ENCODE assay signal across 10 cellular contexts in the genomic region with DNA sequence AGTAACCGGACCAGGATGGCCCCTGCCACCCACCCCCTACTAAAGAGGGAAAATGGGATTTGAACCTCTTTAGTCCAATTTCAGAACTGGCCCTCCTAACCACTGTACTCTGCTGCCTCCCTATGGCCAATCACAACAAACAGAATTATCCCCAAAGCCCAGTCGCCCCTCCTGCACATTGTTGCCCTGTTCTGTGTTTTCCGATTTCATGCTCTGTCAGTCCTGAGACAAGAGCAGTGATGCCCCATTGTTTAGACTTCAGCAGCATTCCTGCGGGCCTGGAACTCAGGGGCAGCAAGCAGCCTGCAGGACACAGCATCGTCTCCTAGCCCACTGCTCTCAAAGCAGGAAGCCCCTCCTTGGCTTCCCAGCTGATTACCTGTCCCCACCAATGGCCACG. TPM values are rescaled to one million over a fixed set of nuclear protein-coding genes. Genes with fewer than 3 reads are reported as not detected.
A peak's percentile ranks its signal among the peaks of the same experiment; 100 is the strongest.
DNase-seq lines count a peak whose midpoint lies in the region; ATAC-seq and TF ChIP-seq lines count a peak whose summit lies in the region.
"Had no signal": no experiment of that assay in that cellular context is flagged by ENCODE, and none has a peak within 500 bp of the region (broad histone marks: within the 10 kb centered on the region; RNA-seq: fewer than 3 reads in every experiment).

No MANE protein-coding gene starts in this region.

- H4K20me1 ChIP-seq in OCI-LY7 (ENCODE audit: insufficient read depth, low read length) = no peaks in the 10 kb centered on the region

- H2AFZ ChIP-seq in OCI-LY7 (ENCODE audit: low read length) = no peak overlapping the region

- peaks cover 88% of the 10 kb centered on the region for H3K36me3 Mint-ChIP-seq in activated T-cell treated with anti-CD3 and anti-CD28 coated beads, Interleukin-2, amount 50 U/mL, for 24 hours (ENCODE audit: low read depth)
- peaks cover 34% of the 10 kb centered on the region for H3K36me3 Mint-ChIP-seq in activated T-cell treated with anti-CD3 and anti-CD28 coated beads, Interleukin-2, amount 50 U/mL, for 4 hours (ENCODE audit: insufficient read depth)

- H3K27ac Mint-ChIP-seq in activated T-cell treated with anti-CD3 and anti-CD28 coated beads, Interleukin-2, amount 50 U/mL, for 24 hours = peak overlapping the region; percentile 24

- ATAC-seq in activated T-cell treated with anti-CD3 and anti-CD28 coated beads, Interleukin-2, amount 50 U/mL, for 4 hours = no peak
- no peak for ATAC-seq in HG02759 (IDR thresholded peaks at IDR 0.05; ENCODE audit: unreplicated experiment)

- H3K36me3 ChIP-seq in OCI-LY7 (ENCODE audit: insufficient read depth, low read length) = peaks cover 93% of the 10 kb centered on the region

- no peaks in the 10 kb centered on the region for H3K4me1 ChIP-seq in OCI-LY7 (ENCODE audit: insufficient read depth, low read length, poor library complexity, severe bottlenecking)

- intact Hi-C loops in OCI-LY7 (cut with micrococcal nuclease; ENCODE audit: unreplicated experiment) = no loop called here

- no peak overlapping the region for H3K4me3 ChIP-seq in OCI-LY7 (ENCODE audit: low read depth, low read length, poor library complexity, severe bottlenecking)
- H3K4me3 ChIP-seq in epithelial cell of proximal tubule (ENCODE audit: low read depth, low read length) = no peak overlapping the region
- H3K4me3 ChIP-seq: BLaER1 had no signal

- no peaks in the 10 kb centered on the region for H3K9me2 ChIP-seq in OCI-LY7 (ENCODE audit: insufficient read depth, low read length)

- no peaks in the 10 kb centered on the region for H3K27me3 Mint-ChIP-seq in activated T-cell treated with anti-CD3 and anti-CD28 coated beads, Interleukin-2, amount 50 U/mL, for 24 hours
- no peaks in the 10 kb centered on the region for H3K27me3 Mint-ChIP-seq in activated T-cell treated with anti-CD3 and anti-CD28 coated beads, Interleukin-2, amount 50 U/mL, for 4 hours (ENCODE audit: low read depth)

- no peak overlapping the region for H3K27ac ChIP-seq in OCI-LY7 (ENCODE audit: low read depth, low read length, poor library complexity, severe bottlenecking)

- no peaks in the 10 kb centered on the region for H3K9me3 Mint-ChIP-seq in activated T-cell treated with anti-CD3 and anti-CD28 coated beads, Interleukin-2, amount 50 U/mL, for 24 hours
- no peaks in the 10 kb centered on the region for H3K9me3 Mint-ChIP-seq in activated T-cell treated with anti-CD3 and anti-CD28 coated beads, Interleukin-2, amount 50 U/mL, for 4 hours

- TF ChIP-seq CTCF in OCI-LY7 (conservative IDR thresholded peaks at IDR 0.05; ENCODE audit: low read length) (peak; percentile 62), epithelial cell of proximal tubule (conservative IDR thresholded peaks at IDR 0.05; ENCODE audit: low read depth, low read length) (peak; percentile 31)

- BruUV-seq in OCI-LY7 (replicated peaks; lab: Mats Ljungman, UMichigan) = no TSS peak

- CTCF ChIA-PET in OCI-LY7 (lab: Charles Lee; ENCODE audit: unreplicated experiment) = no interaction called here

- H3K4me1 Mint-ChIP-seq in activated T-cell treated with anti-CD3 and anti-CD28 coated beads, Interleukin-2, amount 50 U/mL, for 24 hours (ENCODE audit: low read depth) = no peaks in the 10 kb centered on the region
- H3K4me1 Mint-ChIP-seq in activated T-cell treated with anti-CD3 and anti-CD28 coated beads, Interleukin-2, amount 50 U/mL, for 4 hours (ENCODE audit: low read depth) = no peaks in the 10 kb centered on the region

- no peak for DNase-seq in activated T-cell treated with anti-CD3 and anti-CD28 coated beads, Interleukin-2, amount 50 U/mL, for 24 hours
- DNase-seq in activated T-cell treated with anti-CD3 and anti-CD28 coated beads, Interleukin-2, amount 50 U/mL, for 4 hours = no peak
- no peak for DNase-seq in OCI-LY7 (ENCODE audit: low spot score)
- no peak for DNase-seq in epithelial cell of proximal tubule (ENCODE audit: low read depth)
- DNase-seq in superior temporal gyrus (ENCODE audit: extremely low spot score) = peak; percentile 37
- DNase-seq in stimulated activated CD8-positive, alpha-beta memory T cell treated with anti-CD3 and anti-CD28 coated beads, Interleukin-4, amount 100 ng/mL, for 48 hours = no peak
- no peak for DNase-seq in DMS153 treated with DMSO at 0.1 percent for 48 hours (lab: John Stamatoyannopoulos, UW; ENCODE audit: unreplicated experiment)
- DNase-seq: stimulated activated CD4-positive, alpha-beta T cell treated with anti-CD3 and anti-CD28 coated beads, Interleukin-2, amount 100 ng/mL, for 48 hours had no signal

- POLR2A ChIA-PET in OCI-LY7 (lab: Charles Lee) = interaction anchor here (0.6 kb wide), 1 partner anchor 36 kb away, joined by 8 read pairs; no protein-coding TSS in a partner anchor

- H3K79me2 ChIP-seq in OCI-LY7 (ENCODE audit: insufficient read depth, low read depth, low read length) = no peaks in the 10 kb centered on the region

- H3K9me3 ChIP-seq in OCI-LY7 (ENCODE audit: low read length) = no peaks in the 10 kb centered on the region
- H3K9me3 ChIP-seq: BLaER1 had no signal

- no peak overlapping the region for H3K4me3 Mint-ChIP-seq in activated T-cell treated with anti-CD3 and anti-CD28 coated beads, Interleukin-2, amount 50 U/mL, for 24 hours
- H3K4me3 Mint-ChIP-seq in activated T-cell treated with anti-CD3 and anti-CD28 coated beads, Interleukin-2, amount 50 U/mL, for 4 hours = no peak overlapping the region

- H3K4me2 ChIP-seq in OCI-LY7 (ENCODE audit: low read length) = no peak overlapping the region
- H3K4me2 ChIP-seq: BLaER1 had no signal

RNA-seq across cellular contexts. Expression of a gene that starts 20.5 kb away (rescaled TPM):
- total RNA-seq in activated T-cell treated with anti-CD3 and anti-CD28 coated beads, Interleukin-2, amount 50 U/mL, for 4 hours = 10 to 100 TPM; 27.7 to 31.2 (median 30.3) TPM
- total RNA-seq in OCI-LY7 (2014; rRNA removed; shearing (Covaris generic)) = 29.9 and 35.4 TPM in 2 replicates
- total RNA-seq in OCI-LY7 (2022) (20.5 and 20.9 TPM in 2 replicates), epithelial cell of proximal tubule (12.3 and 13.8 TPM in 2 replicates)

RNA-seq across cellular contexts. Expression of a gene that starts 33.0 kb away (rescaled TPM):
- total RNA-seq in activated T-cell treated with anti-CD3 and anti-CD28 coated beads, Interleukin-2, amount 50 U/mL, for 4 hours = 100 to 1,000 TPM; 197 to 210 (median 198) TPM
- 102 and 105 TPM in 2 replicates for total RNA-seq in OCI-LY7 (2014; rRNA removed; shearing (Covaris generic))
- total RNA-seq in OCI-LY7 (2022) = 203 and 222 TPM in 2 replicates
- total RNA-seq in epithelial cell of proximal tubule = 193 and 311 TPM in 2 replicates

RNA-seq across cellular contexts. Expression of a gene that starts 44.7 kb away (rescaled TPM):
- under 1 TPM; 0.26 to 0.91 (median 0.79) TPM for total RNA-seq in activated T-cell treated with anti-CD3 and anti-CD28 coated beads, Interleukin-2, amount 50 U/mL, for 4 hours
- 1.1 and 3.2 TPM in 2 replicates for total RNA-seq in OCI-LY7 (2014; rRNA removed; shearing (Covaris generic))
- total RNA-seq in OCI-LY7 (2022) = 1.3 TPM in 2 replicates
- total RNA-seq in epithelial cell of proximal tubule = 0.23 and 0.29 TPM in 2 replicates

RNA-seq across cellular contexts. Expression of a gene that starts 48.1 kb away (rescaled TPM):
- total RNA-seq in activated T-cell treated with anti-CD3 and anti-CD28 coated beads, Interleukin-2, amount 50 U/mL, for 4 hours = not detected
- not detected in 2 replicates for total RNA-seq in OCI-LY7 (2014; rRNA removed; shearing (Covaris generic))
- not detected in 2 replicates for total RNA-seq in OCI-LY7 (2022)
- total RNA-seq in epithelial cell of proximal tubule = not detected in 2 replicates

RNA-seq across cellular contexts. Expression of a gene that starts 49.7 kb away (rescaled TPM):
- total RNA-seq in activated T-cell treated with anti-CD3 and anti-CD28 coated beads, Interleukin-2, amount 50 U/mL, for 4 hours = 10 to 100 TPM; 29.7 to 53.6 (median 41.9) TPM
- total RNA-seq in OCI-LY7 (2014; rRNA removed; shearing (Covaris generic)) = 0.16 TPM in 1 of 2 replicates, not detected in the other
- total RNA-seq in OCI-LY7 (2022) (10.0 and 12.1 TPM in 2 replicates), epithelial cell of proximal tubule (67.6 and 70.8 TPM in 2 replicates)
